ENCODE assay signal across 8 cellular contexts in genomic region chr15:66603301-66604179, GRCh38. TPM values are rescaled to one million over a fixed set of nuclear protein-coding genes. Genes with fewer than 3 reads are reported as not detected.
DNase-seq lines count a peak whose midpoint lies in the region; ATAC-seq lines count a peak whose summit lies in the region.

No MANE protein-coding gene starts in this region.

- no peak for ATAC-seq in GM21447 (IDR thresholded peaks at IDR 0.05; ENCODE audit: unreplicated experiment)

- DNase-seq in NCI-H2196 (lab: John Stamatoyannopoulos, UW; ENCODE audit: unreplicated experiment) (peak; percentile 39), NCI-H2196 treated with DMSO at 0.1 percent for 48 hours (lab: John Stamatoyannopoulos, UW; ENCODE audit: unreplicated experiment) (no peak), NCI-H2171 (lab: John Stamatoyannopoulos, UW) (peak; percentile 4), dedifferentiated amniotic fluid mesenchymal stem cell (ENCODE audit: extremely low spot score) (peak; percentile 36), lung microvascular endothelial cell (ENCODE audit: low read depth in 2 of 2) (peak; percentile 66 to 82)
- DNase-seq in activated CD4-positive, alpha-beta T cell treated with anti-CD3 and anti-CD28 coated beads for 4 hours = peak; percentile 47 to 48
- DNase-seq in stimulated activated CD8-positive, alpha-beta memory T cell treated with anti-CD3 and anti-CD28 coated beads, Interleukin-4, amount 100 ng/mL, for 1 hour (ENCODE audit: low read depth in 2 of 2, low spot score in 1 of 2) = peak; percentile 10 to 31

RNA-seq across cellular contexts. Expression of gene LCTL, which starts 37.7 kb away (rescaled TPM):
- under 0.01 TPM in 1 of 2 replicates, not detected in the other for total RNA-seq in lung microvascular endothelial cell
